In genomic region chr10:86373251-86373650, GRCh38 we compare ENCODE assay signal across 24 cellular contexts. TPM values are rescaled to one million over a fixed set of nuclear protein-coding genes. Genes with fewer than 3 reads are reported as not detected.
"Had no signal": no experiment of that assay in that cellular context is flagged by ENCODE, and none has a peak within 500 bp of the region (broad histone marks: within the 10 kb centered on the region; RNA-seq: fewer than 3 reads in every experiment).

No MANE protein-coding gene starts in this region.

- H3K4me3 ChIP-seq: breast epithelium, K562 had no signal

- H3K36me3 ChIP-seq: breast epithelium had no signal

- H3K27me3 ChIP-seq: breast epithelium had no signal

- DNase-seq: activated CD4-positive, alpha-beta memory T cell treated with anti-CD3 and anti-CD28 coated beads, Interleukin-2, amount 10 ng/mL, durations not matched to agents 7 days and 5 days; activated CD4-positive, alpha-beta T cell treated with anti-CD3 and anti-CD28 coated beads for 36 hours; activated CD4-positive, alpha-beta T cell treated with anti-CD3 and anti-CD28 coated beads, Interleukin-2, amount 50 U/mL, for 1 hour; activated CD8-positive, alpha-beta memory T cell treated with anti-CD3 and anti-CD28 coated beads, Interleukin-2, amount 50 U/mL, for 4 hours; activated gamma-delta T cell treated with Interleukin-2 at 50 U/mL for 16 hours; activated naive CD4-positive, alpha-beta T cell treated with anti-CD3 and anti-CD28 coated beads, Interleukin-2, amount 10 ng/mL, durations not matched to agents 7 days and 5 days; activated naive CD8-positive, alpha-beta T cell treated with anti-CD3 and anti-CD28 coated beads for 36 hours; activated T-cell treated with anti-CD3 and anti-CD28 coated beads, Interleukin-2, amount 50 U/mL, for 24 hours; Karpas-422; MM.1S; NCI-H1048; NCI-H146; NCI-H187 treated with DMSO at 0.1 percent for 48 hours; NCI-H345; NCI-H510A; NCI-H526 treated with DMSO at 0.1 percent for 48 hours; NCI-H82; SIG-M5; T-cell had no signal

- H3K9me3 ChIP-seq: breast epithelium had no signal

- ATAC-seq: activated CD4-positive, alpha-beta T cell treated with anti-CD3 and anti-CD28 coated beads for 36 hours; K562; T-cell had no signal

- H3K27ac ChIP-seq: breast epithelium, VCaP had no signal

RNA-seq across cellular contexts. Expression of gene GRID1, which starts 6.7 kb away (rescaled TPM):
- total RNA-seq: activated CD4-positive, alpha-beta memory T cell treated with anti-CD3 and anti-CD28 coated beads, Interleukin-2, amount 10 ng/mL, durations not matched to agents 7 days and 5 days; activated CD4-positive, alpha-beta T cell treated with anti-CD3 and anti-CD28 coated beads for 36 hours; activated naive CD8-positive, alpha-beta T cell treated with anti-CD3 and anti-CD28 coated beads for 36 hours; RPMI7951; T-helper 2 cell treated with Interferon-gamma antibody and Interleukin-4, amounts not matched to agents 100 ng/mL and 5 ng/mL, for 36 hours had no signal
